1 cellular context compared by ENCODE assay signal in the genomic region with DNA sequence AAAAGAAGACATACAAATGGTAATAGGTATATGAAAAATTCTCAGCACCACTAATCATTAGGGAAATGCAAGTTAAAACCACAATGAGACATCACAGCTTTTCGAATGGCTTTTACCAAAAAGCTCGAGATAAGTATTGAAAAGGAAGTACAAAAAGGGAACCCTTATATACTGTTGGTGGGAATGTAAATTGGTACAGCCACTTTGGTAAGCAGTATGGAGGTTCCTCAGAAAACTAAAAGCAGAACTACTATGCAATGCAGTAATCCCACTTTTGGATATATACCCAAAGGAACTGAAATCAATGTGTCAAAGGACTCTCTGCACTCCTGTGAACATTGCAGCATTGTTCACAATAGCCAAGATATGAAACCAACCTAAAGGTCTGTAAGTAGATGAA.
TF ChIP-seq lines count a peak whose summit lies in the region.

No MANE protein-coding gene starts in this region.

TF ChIP-seq in H1, 55 proteins besides CTCF, POLR2A, EP300 and RAD21 (continued from another document):
- TF ChIP-seq CEBPB (IDR thresholded peaks at IDR 0.05; ENCODE audit: low read depth, low read length) (no peak), BCL11A (IDR thresholded peaks at IDR 0.05; ENCODE audit: low read depth in 2 of 2, low read length in 2 of 2) (no peak), TCF12 (IDR thresholded peaks at IDR 0.05; ENCODE audit: low read depth, low read length) (no peak), KDM1A (IDR thresholded peaks at IDR 0.05; ENCODE audit: borderline replicate concordance, low read length) (no peak), CBX8 (IDR thresholded peaks at IDR 0.05; ENCODE audit: borderline replicate concordance, low read depth, low read length) (no peak), SIRT6 (IDR thresholded peaks at IDR 0.05; ENCODE audit: low read length) (no peak), TAF7 (optimal IDR thresholded peaks at IDR 0.05; ENCODE audit: borderline replicate concordance, low read depth, low read length) (no peak), BRCA1 (IDR thresholded peaks at IDR 0.05; ENCODE audit: low read depth, low read length) (no peak), POLR2AphosphoS5 (IDR thresholded peaks at IDR 0.05; ENCODE audit: low read depth, low read length) (no peak), TAF1 (IDR thresholded peaks at IDR 0.05; ENCODE audit: low read depth, low read length) (no peak), ASH2L (IDR thresholded peaks at IDR 0.05; ENCODE audit: low read length) (no peak)
